ENCODE assay signal across 1 cellular context in the genomic region with DNA sequence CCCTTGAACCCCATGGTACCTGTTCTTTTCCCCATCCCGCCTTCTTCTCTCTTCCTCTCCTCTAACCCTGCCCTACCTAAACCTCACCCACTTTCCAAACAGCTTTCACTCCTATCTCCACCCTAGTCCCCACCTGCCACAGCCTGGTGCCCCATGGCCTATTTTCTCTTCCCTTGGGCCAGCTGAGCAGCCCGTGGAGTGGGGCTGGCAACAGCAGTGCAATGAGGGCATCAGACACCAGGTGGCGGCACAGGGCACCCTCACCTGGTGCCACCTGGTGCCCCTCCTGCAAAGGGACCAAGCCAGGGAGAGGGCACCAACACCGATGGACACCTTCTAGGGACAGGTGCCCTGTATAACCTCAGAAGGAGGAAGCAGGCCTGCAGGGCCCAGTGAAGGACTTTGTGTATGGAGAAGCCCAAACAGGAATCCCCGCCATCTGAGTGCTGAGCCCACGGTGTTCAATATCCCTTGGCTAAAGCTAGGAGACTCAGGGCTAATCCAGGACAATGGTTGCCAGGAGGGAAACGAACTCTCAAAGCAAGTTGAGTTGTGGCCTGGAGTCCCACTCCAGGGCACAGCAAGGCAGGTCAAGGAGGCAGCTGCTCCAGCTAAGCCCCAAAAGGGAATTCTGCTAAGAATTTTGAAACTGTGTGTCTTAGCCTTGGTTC.
TF ChIP-seq lines count a peak whose summit lies in the region.

No MANE protein-coding gene starts in this region.

TF ChIP-seq in H1, 55 proteins besides CTCF, POLR2A, EP300 and RAD21:
- TF ChIP-seq CTBP2 (IDR thresholded peaks at IDR 0.05; ENCODE audit: borderline replicate concordance, insufficient read depth, insufficient read length, low read length) (peak; percentile 88), CEBPB (IDR thresholded peaks at IDR 0.05; ENCODE audit: low read depth, low read length) (no peak), SP1 (IDR thresholded peaks at IDR 0.05; ENCODE audit: low read depth, low read length) (no peak), TCF12 (IDR thresholded peaks at IDR 0.05; ENCODE audit: low read depth, low read length) (peak; percentile 57; the same call in 1 of the 2 replicates), CBX8 (IDR thresholded peaks at IDR 0.05; ENCODE audit: borderline replicate concordance, low read depth, low read length) (no peak), HDAC6 (IDR thresholded peaks at IDR 0.05; ENCODE audit: low read depth, low read length) (no peak), ZNF274 (IDR thresholded peaks at IDR 0.05; ENCODE audit: borderline replicate concordance, extremely low read depth, low read length) (no peak), HDAC2 (IDR thresholded peaks at IDR 0.05; ENCODE audit: borderline replicate concordance in 1 of 2, low read depth in 2 of 2, low read length in 2 of 2) (0 out of 4 replicates have a peak, but pooled peaks of 1 of the 2 experiments have one; percentile 8), GTF2F1 (IDR thresholded peaks at IDR 0.05; ENCODE audit: borderline replicate concordance, low read depth, low read length) (no peak), GABPA (IDR thresholded peaks at IDR 0.05; ENCODE audit: borderline replicate concordance, insufficient read depth, low read length) (peak; percentile 44; the same call in 1 of the 2 replicates), EZH2 (IDR thresholded peaks at IDR 0.05; ENCODE audit: low read depth, low read length, severe bottlenecking) (no peak), CHD2 (IDR thresholded peaks at IDR 0.05; ENCODE audit: low read length) (no peak), ASH2L (IDR thresholded peaks at IDR 0.05; ENCODE audit: low read length) (no peak), MAFK (IDR thresholded peaks at IDR 0.05; ENCODE audit: low read depth, low read length) (no peak), BACH1 (IDR thresholded peaks at IDR 0.05; ENCODE audit: low read length) (no peak), SIX5 (IDR thresholded peaks at IDR 0.05; ENCODE audit: low read depth, low read length) (no peak), SIN3A (conservative IDR thresholded peaks at IDR 0.05 in 1 of 2, IDR thresholded peaks at IDR 0.05 in 1 of 2; ENCODE audit: low read depth in 1 of 2, low read length in 2 of 2) (0 out of 4 replicates have a peak, but pooled peaks of 1 of the 2 experiments have one; percentile 53), PHF8 (conservative IDR thresholded peaks at IDR 0.05; ENCODE audit: low read depth, low read length) (no peak), KDM1A (IDR thresholded peaks at IDR 0.05; ENCODE audit: borderline replicate concordance, low read length) (no peak), SAP30 (IDR thresholded peaks at IDR 0.05; ENCODE audit: insufficient read depth, insufficient replicate concordance, low read length) (no peak), YY1 (IDR thresholded peaks at IDR 0.05; ENCODE audit: low read depth, low read length) (0 out of 2 replicates have a peak, but pooled peaks have one; percentile 23), BRCA1 (IDR thresholded peaks at IDR 0.05; ENCODE audit: low read depth, low read length) (no peak), SP4 (IDR thresholded peaks at IDR 0.05; ENCODE audit: low read length) (no peak), RNF2 (IDR thresholded peaks at IDR 0.05; ENCODE audit: borderline replicate concordance, low read depth, low read length, missing control alignments, poor library complexity, severe bottlenecking) (no peak), RXRA (IDR thresholded peaks at IDR 0.05; ENCODE audit: insufficient read depth, low read depth, low read length) (no peak), JUN (IDR thresholded peaks at IDR 0.05; ENCODE audit: low read depth, low read length) (no peak), POU5F1 (IDR thresholded peaks at IDR 0.05; ENCODE audit: low read depth, low read length) (no peak), NANOG (IDR thresholded peaks at IDR 0.05; ENCODE audit: insufficient read depth, low read depth, low read length, poor library complexity, severe bottlenecking) (no peak), TAF7 (optimal IDR thresholded peaks at IDR 0.05; ENCODE audit: borderline replicate concordance, low read depth, low read length) (no peak), SIRT6 (IDR thresholded peaks at IDR 0.05; ENCODE audit: low read length) (no peak)
- TF ChIP-seq, protein P1, sequence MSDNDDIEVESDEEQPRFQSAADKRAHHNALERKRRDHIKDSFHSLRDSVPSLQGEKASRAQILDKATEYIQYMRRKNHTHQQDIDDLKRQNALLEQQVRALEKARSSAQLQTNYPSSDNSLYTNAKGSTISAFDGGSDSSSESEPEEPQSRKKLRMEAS (IDR thresholded peaks at IDR 0.05): 0 out of 2 replicates have a peak, but pooled peaks have one; percentile 29
